In genomic region chr7:157851501-157852067, GRCh38 we compare ENCODE assay signal across 7 cellular contexts.
A peak's percentile ranks its signal among the peaks of the same experiment; 100 is the strongest.
DNase-seq lines count a peak whose midpoint lies in the region; ATAC-seq and TF ChIP-seq lines count a peak whose summit lies in the region.

No MANE protein-coding gene starts in this region.

- H3K27ac ChIP-seq in prostate gland (peak overlapping the region; percentile 4 to 22), upper lobe of left lung (peak overlapping the region in 2 of 4 donors; percentile 59)

- TF ChIP-seq POLR2A in erythroblast (IDR thresholded peaks at IDR 0.05; ENCODE audit: low read length) (peak; percentile 37), prostate gland (IDR thresholded peaks at IDR 0.05) (no peak), upper lobe of left lung (IDR thresholded peaks at IDR 0.05) (peak in 1 of 4 donors; percentile 55)

- H3K36me3 ChIP-seq in prostate gland = no peaks in the 10 kb centered on the region
- no peaks in the 10 kb centered on the region for H3K36me3 ChIP-seq in upper lobe of left lung

- no peaks in the 10 kb centered on the region for H3K9me3 ChIP-seq in prostate gland
- no peaks in the 10 kb centered on the region for H3K9me3 ChIP-seq in upper lobe of left lung

- peak overlapping the region; percentile 81 for H3K4me3 Mint-ChIP-seq in activated CD4-positive, alpha-beta T cell treated with anti-CD3 and anti-CD28 coated beads, Interleukin-2, amount 10 ng/mL, durations not matched to agents 24 days and 14 days

- TF ChIP-seq EP300 in upper lobe of left lung (IDR thresholded peaks at IDR 0.05) = no peak

- H3K4me1 ChIP-seq in prostate gland (replicated peaks) = no peaks in the 10 kb centered on the region
- H3K4me1 ChIP-seq in upper lobe of left lung = peaks cover 0 to 8% (median 0%) of the 10 kb centered on the region in 4 donors

- H3K27me3 ChIP-seq in prostate gland (replicated peaks; ENCODE audit: insufficient read depth) = no peaks in the 10 kb centered on the region
- no peaks in the 10 kb centered on the region for H3K27me3 ChIP-seq in upper lobe of left lung

- peak overlapping the region; percentile 90 for H3K27ac Mint-ChIP-seq in activated CD4-positive, alpha-beta T cell treated with anti-CD3 and anti-CD28 coated beads, Interleukin-2, amount 10 ng/mL, durations not matched to agents 24 days and 14 days

- no peaks in the 10 kb centered on the region for H3K27me3 Mint-ChIP-seq in activated CD4-positive, alpha-beta T cell treated with anti-CD3 and anti-CD28 coated beads, Interleukin-2, amount 10 ng/mL, durations not matched to agents 24 days and 14 days

- TF ChIP-seq CTCF in prostate gland (IDR thresholded peaks at IDR 0.05) (no peak), upper lobe of left lung (IDR thresholded peaks at IDR 0.05) (no peak)

- DNase-seq in NCI-H2029 (lab: John Stamatoyannopoulos, UW) (peak; percentile 64), erythroblast (lab: John Stamatoyannopoulos, UW) (peak; percentile 5 to 23), prostate gland (ENCODE audit: low spot score) (peak; percentile 63), upper lobe of left lung (peak; percentile 72 to 84), NCI-H2227 treated with DMSO at 0.1 percent for 48 hours (lab: John Stamatoyannopoulos, UW) (no peak), DMS53 (lab: John Stamatoyannopoulos, UW) (no peak)
- peak; percentile 95 for DNase-seq in activated CD4-positive, alpha-beta T cell treated with anti-CD3 and anti-CD28 coated beads, Interleukin-2, amount 10 ng/mL, durations not matched to agents 24 days and 14 days

- H3K9me3 Mint-ChIP-seq in activated CD4-positive, alpha-beta T cell treated with anti-CD3 and anti-CD28 coated beads, Interleukin-2, amount 10 ng/mL, durations not matched to agents 24 days and 14 days = no peaks in the 10 kb centered on the region

- peaks cover 10% of the 10 kb centered on the region for H3K4me1 Mint-ChIP-seq in activated CD4-positive, alpha-beta T cell treated with anti-CD3 and anti-CD28 coated beads, Interleukin-2, amount 10 ng/mL, durations not matched to agents 24 days and 14 days

- H3K4me3 ChIP-seq in prostate gland (peak overlapping the region in 1 of 2 donors; percentile 3), upper lobe of left lung (peak overlapping the region in 3 of 4 donors; percentile 14 to 33 (median 15))

- 16% methylated on average over 20 of the region's 20 CpGs for WGBS in prostate gland
- WGBS in upper lobe of left lung, 2 donors = 9 to 23% methylated on average over 17 to 20 of the region's 20 CpGs

- H3K36me3 Mint-ChIP-seq in activated CD4-positive, alpha-beta T cell treated with anti-CD3 and anti-CD28 coated beads, Interleukin-2, amount 10 ng/mL, durations not matched to agents 24 days and 14 days (ENCODE audit: low read depth) = no peaks in the 10 kb centered on the region

- peak; percentile 41 to 74 for ATAC-seq in upper lobe of left lung (ENCODE audit: low FRiP score in 2 of 2)

- intact Hi-C loops in activated CD4-positive, alpha-beta T cell treated with anti-CD3 and anti-CD28 coated beads, Interleukin-2, amount 10 ng/mL, durations not matched to agents 24 days and 14 days (cut with micrococcal nuclease) = loop anchor here (10.0 kb wide), 1 partner anchor 957 kb away; the partner anchor contains the start of gene LMBR1
- intact Hi-C loops in prostate gland (cut with DNase I) = no loop called here

Comparison
In these comparisons a context has a peak if more than half of its experiments do, and no peak if none do; other contexts are left out.
1. DNase-seq: peak in NCI-H2029 (single experiment), activated CD4-positive, alpha-beta T cell treated with anti-CD3 and anti-CD28 coated beads, Interleukin-2, amount 10 ng/mL, durations not matched to agents 24 days and 14 days (single experiment), erythroblast (2 of 2), prostate gland (single experiment) and upper lobe of left lung (2 of 2); none in NCI-H2227 treated with DMSO at 0.1 percent for 48 hours (single experiment) and DMS53 (single experiment).